39 cellular contexts compared by ENCODE assay signal in genomic region chr3:172471903-172472302, GRCh38. TPM values are rescaled to one million over a fixed set of nuclear protein-coding genes. Genes with fewer than 3 reads are reported as not detected.
"Had no signal": no experiment of that assay in that cellular context is flagged by ENCODE, and none has a peak within 500 bp of the region (broad histone marks: within the 10 kb centered on the region; RNA-seq: fewer than 3 reads in every experiment).

No MANE protein-coding gene starts in this region.

- H3K36me3 ChIP-seq: MG63 had no signal

- H3K4me3 ChIP-seq: MG63 had no signal

- H3K27me3 ChIP-seq: MG63 had no signal

- DNase-seq: Karpas-422, Kasumi-1, MG63, MM.1S, MV-4-11, NCI-H1048, NCI-H1092, NCI-H1092 treated with DMSO at 0.1 percent for 48 hours, NCI-H1105, NCI-H1105 treated with DMSO at 0.1 percent for 48 hours, NCI-H1417, NCI-H1417 treated with DMSO at 0.1 percent for 48 hours, NCI-H1436, NCI-H1436 treated with DMSO at 0.1 percent for 48 hours, NCI-H146, NCI-H1694, NCI-H1694 treated with DMSO at 0.1 percent for 48 hours, NCI-H187, NCI-H187 treated with DMSO at 0.1 percent for 48 hours, NCI-H1930, NCI-H2029, NCI-H2029 treated with DMSO at 0.1 percent for 48 hours, NCI-H2081, NCI-H2081 treated with DMSO at 0.1 percent for 48 hours, NCI-H2107, NCI-H2171, NCI-H2171 treated with DMSO at 0.1 percent for 48 hours, NCI-H2227 treated with DMSO at 0.1 percent for 48 hours, NCI-H226, NCI-H345, NCI-H446, NCI-H446 treated with DMSO at 0.1 percent for 48 hours, NCI-H510A, NCI-H510A treated with DMSO at 0.1 percent for 48 hours, NCI-H524 had no signal

RNA-seq across cellular contexts. Expression of gene GHSR, which starts 23.6 kb away (rescaled TPM):
- total RNA-seq: LHCN-M2, M059J, MCF 10A, NCI-H460 had no signal

RNA-seq across cellular contexts. Expression of gene TNFSF10, which starts 51.3 kb away (rescaled TPM):
- total RNA-seq: LHCN-M2 had no signal
